In genomic region chr15:56236197-56236596, GRCh38 we compare ENCODE assay signal across 22 cellular contexts. TPM values are rescaled to one million over a fixed set of nuclear protein-coding genes. Genes with fewer than 3 reads are reported as not detected.
DNase-seq lines count a peak whose midpoint lies in the region; ATAC-seq, FAIRE-seq and TF ChIP-seq lines count a peak whose summit lies in the region.
"Had no signal": no experiment of that assay in that cellular context is flagged by ENCODE, and none has a peak within 500 bp of the region (broad histone marks: within the 10 kb centered on the region; RNA-seq: fewer than 3 reads in every experiment).

No MANE protein-coding gene starts in this region.

- H3K27me3 Mint-ChIP-seq in naive B cell, result no peaks in the 10 kb centered on the region
- H3K27me3 Mint-ChIP-seq: CD4-positive, alpha-beta T cell had no signal

- H3K36me3 Mint-ChIP-seq in naive B cell, result peaks cover 34 to 35% of the 10 kb centered on the region in 2 donors

- DNase-seq in GM12891 (ENCODE audit: insufficient read length, low spot score) (no peak), LNCaP clone FGC (ENCODE audit: low read depth) (no peak), OCI-M1 (lab: John Stamatoyannopoulos, UW) (peak; percentile 10), naive B cell (no peak)
- DNase-seq in stimulated activated CD4-positive, alpha-beta T cell treated with anti-CD3 and anti-CD28 coated beads, Interleukin-4, amount 100 ng/mL, for 4 hours, result no peak
- DNase-seq: Caco-2; CD4-positive, alpha-beta T cell; DND-41; GOT3; HCEC 1CT; NCI-H1105; NCI-H2029 treated with DMSO at 0.1 percent for 48 hours; NCI-H2171 treated with DMSO at 0.1 percent for 48 hours; NCI-H524 treated with DMSO at 0.1 percent for 48 hours; NCI-H82; PC-9; RPMI8226; SHP77 treated with DMSO at 0.1 percent for 48 hours had no signal

- peak overlapping the region in 3 of 6 donors; percentile 6 to 64 (median 56) for H3K27ac Mint-ChIP-seq in naive B cell
- H3K27ac Mint-ChIP-seq: CD4-positive, alpha-beta T cell had no signal

- ATAC-seq in naive B cell (ENCODE audit: low read depth in 2 of 2), result peak; percentile 73 to 74
- ATAC-seq in HG03097 (IDR thresholded peaks at IDR 0.05; ENCODE audit: low FRiP score, unreplicated experiment), result no peak
- no peak for ATAC-seq in GM19455 (IDR thresholded peaks at IDR 0.05; ENCODE audit: unreplicated experiment)
- ATAC-seq: SK-N-SH treated with all-trans-retinoic acid at 6 μM for 48 hours had no signal

- H3K4me3 Mint-ChIP-seq in naive B cell, result peak overlapping the region in 1 of 8 donors; percentile 9

- H3K9me3 Mint-ChIP-seq in naive B cell, result peaks cover 9 to 39% (median 30%) of the 10 kb centered on the region in 7 donors

- peaks cover 18 to 37% (median 22%) of the 10 kb centered on the region in 3 donors for H3K4me1 Mint-ChIP-seq in naive B cell

- FAIRE-seq in GM12891 (lab: Jason Lieb, UNC), result no peak

- H3K4me3 ChIP-seq in LNCaP clone FGC (ENCODE audit: low read depth, low read length), result peak overlapping the region; percentile 12; the same call in 1 of the 2 replicates
- H3K4me3 ChIP-seq: BLaER1, PC-9 had no signal

- no peak for TF ChIP-seq POLR2A in GM12891 (IDR thresholded peaks at IDR 0.05; ENCODE audit: low read depth, low read length)

- no peak for TF ChIP-seq CTCF in LNCaP clone FGC (IDR thresholded peaks at IDR 0.05; ENCODE audit: control insufficient read depth, extremely low read depth, insufficient read depth)

TF ChIP-seq in GM12891, 5 proteins besides CTCF, POLR2A, EP300 and RAD21:
- TF ChIP-seq POU2F2 (IDR thresholded peaks at IDR 0.05; ENCODE audit: low read depth, low read length) (no peak), SPI1 (IDR thresholded peaks at IDR 0.05; ENCODE audit: low read depth, low read length) (peak; percentile 42; the same call in 1 of the 2 replicates), POLR2AphosphoS5 (IDR thresholded peaks at IDR 0.05; ENCODE audit: low read depth, low read length) (no peak), PAX5 (IDR thresholded peaks at IDR 0.05; ENCODE audit: insufficient read depth, low read length, severe bottlenecking) (no peak), TAF1 (IDR thresholded peaks at IDR 0.05; ENCODE audit: low read depth, low read length) (no peak)

RNA-seq across cellular contexts. Expression of gene RFX7, which starts 7.5 kb away (rescaled TPM):
- 6.8 TPM for polyA plus RNA-seq in GM12891 (2012; ENCODE audit: low read depth, missing spikeins)
- polyA plus RNA-seq in naive B cell (ENCODE audit: low read depth in 6 of 6), result 1 to 10 TPM; 1.4 to 5.4 (median 3.8) TPM

Comparison
In these comparisons a context has a peak if more than half of its experiments do, and no peak if none do; other contexts are left out.
1. ATAC-seq: peak in naive B cell (2 of 2); none in HG03097 (single experiment) and GM19455 (single experiment).